13 cellular contexts compared by ENCODE assay signal in the genomic region with DNA sequence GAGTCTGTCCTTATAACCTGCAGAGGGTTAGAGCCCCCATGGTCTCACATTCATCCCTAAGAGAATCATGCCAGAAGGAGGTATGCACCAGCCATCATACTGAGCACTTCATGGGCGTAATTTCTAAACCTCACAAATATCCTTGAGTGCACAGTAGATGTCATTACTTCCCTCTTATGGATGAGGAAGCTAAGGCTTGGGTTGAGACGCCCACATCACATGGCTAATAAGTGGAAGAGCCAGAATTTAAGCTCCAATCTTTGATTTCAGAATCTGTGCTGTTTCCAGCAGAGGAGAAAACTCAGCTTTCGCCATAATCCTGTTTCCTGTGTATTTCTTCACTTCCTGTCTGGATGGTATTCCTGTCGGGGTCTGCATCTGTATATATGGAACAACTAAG. TPM values are rescaled to one million over a fixed set of nuclear protein-coding genes. Genes with fewer than 3 reads are reported as not detected.
DNase-seq lines count a peak whose midpoint lies in the region; ATAC-seq and TF ChIP-seq lines count a peak whose summit lies in the region.
"Had no signal": no experiment of that assay in that cellular context is flagged by ENCODE, and none has a peak within 500 bp of the region (broad histone marks: within the 10 kb centered on the region; RNA-seq: fewer than 3 reads in every experiment).

No MANE protein-coding gene starts in this region.

- H3K36me3 ChIP-seq in BLaER1, result peaks cover 47% of the 10 kb centered on the region
- peaks cover 0 to 7% of the 10 kb centered on the region in 2 donors for H3K36me3 ChIP-seq in body of pancreas (replicated peaks in 1 of 2; ENCODE audit: insufficient read depth in 1 of 2, low read depth in 2 of 2)

- TF ChIP-seq CTCF in HFFc6 (IDR thresholded peaks at IDR 0.05) (no peak), body of pancreas (IDR thresholded peaks at IDR 0.05) (no peak), neural crest cell (conservative IDR thresholded peaks at IDR 0.05) (no peak)

- WGBS in body of pancreas, 2 donors, result 63 to 78% methylated on average over 4 of the region's 4 CpGs

- H3K9me3 ChIP-seq in BLaER1 (no peaks in the 10 kb centered on the region), body of pancreas (no peaks in the 10 kb centered on the region)
- H3K9me3 ChIP-seq: heart right ventricle had no signal

- peaks cover 15% of the 10 kb centered on the region; the same call in 1 of the 2 replicates for H4K20me1 ChIP-seq in BLaER1

- H3K4me3 Mint-ChIP-seq in HFFc6 (no peak overlapping the region), neural crest cell (peak overlapping the region; percentile 39)

- no peaks in the 10 kb centered on the region for H3K27me3 ChIP-seq in BLaER1
- no peaks in the 10 kb centered on the region for H3K27me3 ChIP-seq in body of pancreas
- H3K27me3 ChIP-seq: dorsolateral prefrontal cortex, heart right ventricle had no signal

- H3K27me3 Mint-ChIP-seq in HFFc6 (ENCODE audit: insufficient read depth) (peaks cover 4% of the 10 kb centered on the region), neural crest cell (ENCODE audit: low read depth) (no peaks in the 10 kb centered on the region)

- H3K4me1 ChIP-seq in BLaER1 (peaks cover 85% of the 10 kb centered on the region), body of pancreas (peaks cover 37% of the 10 kb centered on the region)

- H3K4me3 ChIP-seq in BLaER1 (no peak overlapping the region), body of pancreas (no peak overlapping the region)
- H3K4me3 ChIP-seq: dorsolateral prefrontal cortex, heart right ventricle had no signal

- intact Hi-C loops in body of pancreas (cut with DNase I), result no loop called here

- no peak for TF ChIP-seq POLR2A in body of pancreas (IDR thresholded peaks at IDR 0.05)

- H3K4me1 Mint-ChIP-seq in HFFc6 (ENCODE audit: low read depth), result peaks cover 38% of the 10 kb centered on the region
- peaks cover 13% of the 10 kb centered on the region for H3K4me1 Mint-ChIP-seq in neural crest cell

- H3K36me3 Mint-ChIP-seq in HFFc6 (ENCODE audit: low read depth) (peaks cover 17% of the 10 kb centered on the region; the same call in 1 of the 2 replicates), neural crest cell (ENCODE audit: low read depth) (peaks cover 3% of the 10 kb centered on the region)

- peak overlapping the region; percentile 76 for H3K4me2 ChIP-seq in BLaER1

- H3K27ac ChIP-seq in BLaER1 (peak overlapping the region; percentile 59), body of pancreas (peak overlapping the region in 3 of 4 donors; percentile 6 to 61 (median 33))

- peak overlapping the region; percentile 10 for H3K27ac Mint-ChIP-seq in HFFc6
- H3K27ac Mint-ChIP-seq in neural crest cell (ENCODE audit: unreplicated experiment), result no peak overlapping the region

- ATAC-seq in body of pancreas (no peak), GM19324 (IDR thresholded peaks at IDR 0.05; ENCODE audit: low FRiP score, unreplicated experiment) (no peak), GM19397 (IDR thresholded peaks at IDR 0.05; ENCODE audit: unreplicated experiment) (no peak)
- ATAC-seq: heart right ventricle had no signal

- no peak overlapping the region for H3K9ac ChIP-seq in BLaER1

- H3K9me3 Mint-ChIP-seq in HFFc6 (no peaks in the 10 kb centered on the region), neural crest cell (no peaks in the 10 kb centered on the region)

- DNase-seq in HFFc6 (no peak), body of pancreas (peak in 1 of 4 donors; percentile 26), neural crest cell (ENCODE audit: low read depth, low spot score) (no peak), retina (no peak), NCI-H146 treated with DMSO at 0.1 percent for 48 hours (lab: John Stamatoyannopoulos, UW; ENCODE audit: unreplicated experiment) (no peak)
- DNase-seq: activated CD4-positive, alpha-beta T cell treated with anti-CD3 and anti-CD28 coated beads for 4 hours; Calu3; dorsolateral prefrontal cortex; heart right ventricle; SHP77 treated with DMSO at 0.1 percent for 48 hours had no signal

RNA-seq across cellular contexts. Expression of a gene that starts 5.0 kb away (rescaled TPM):
- 100 to 1,000 TPM; 100 to 128 (median 107) TPM for total RNA-seq in HFFc6 (2021; fragmentation: NEBNext Ultra II Directional; extraction: Animal tissue kit (Norgen Biotek cat#: 25700))
- total RNA-seq in body of pancreas (100 to 1,000 TPM in 1 of 2 donors, 10 to 100 TPM in 1; 82.7 to 160 TPM), neural crest cell (54.4 and 55.5 TPM in 2 replicates)

RNA-seq across cellular contexts. Expression of a gene that starts 6.4 kb away (rescaled TPM):
- 10 to 100 TPM; 33.8 to 36.3 (median 34.8) TPM for total RNA-seq in HFFc6 (2021; fragmentation: NEBNext Ultra II Directional; extraction: Animal tissue kit (Norgen Biotek cat#: 25700))
- 10 to 100 TPM; 20.2 to 38.6 TPM for total RNA-seq in body of pancreas
- 87.5 and 89.5 TPM in 2 replicates for total RNA-seq in neural crest cell

RNA-seq across cellular contexts. Expression of a gene that starts 30.5 kb away (rescaled TPM):
- total RNA-seq in HFFc6 (2021; fragmentation: NEBNext Ultra II Directional; extraction: Animal tissue kit (Norgen Biotek cat#: 25700)), result 10 to 100 TPM; 11.9 to 22.2 (median 19.1) TPM
- 1 to 10 TPM; 5.9 to 6.5 TPM for total RNA-seq in body of pancreas
- total RNA-seq in neural crest cell, result 0.72 and 1.0 TPM in 2 replicates
- total RNA-seq: Calu3 had no signal

RNA-seq across cellular contexts. Expression of a gene that starts 52.3 kb away (rescaled TPM):
- 10 to 100 TPM in 2 of 6 experiments, 1 to 10 TPM in 4; 8.5 to 12.1 (median 9.9) TPM for total RNA-seq in HFFc6 (2021; fragmentation: NEBNext Ultra II Directional; extraction: Animal tissue kit (Norgen Biotek cat#: 25700))
- 10 to 100 TPM; 10.9 to 11.9 TPM for total RNA-seq in body of pancreas
- total RNA-seq in neural crest cell, result 2.9 and 3.4 TPM in 2 replicates
